ENCODE assay signal across 10 cellular contexts in the genomic region with DNA sequence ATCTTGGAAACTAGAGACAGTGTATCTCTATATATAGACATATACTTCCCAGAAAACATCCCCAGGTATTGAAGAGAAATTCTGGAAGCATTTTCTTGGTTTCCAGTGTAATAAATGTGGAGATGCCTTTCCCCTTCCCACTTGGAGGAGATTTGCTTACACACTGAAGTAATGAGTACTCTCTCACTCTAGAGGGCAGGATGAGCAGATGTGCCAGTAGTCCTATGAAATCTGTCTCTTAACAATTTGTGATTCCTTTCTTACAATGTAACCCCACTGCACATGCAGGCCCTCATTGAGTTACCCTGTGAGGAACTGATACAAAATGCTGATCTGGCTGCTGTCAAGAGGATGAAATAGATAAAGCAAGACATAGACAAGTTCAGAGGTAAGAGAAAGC.
DNase-seq lines count a peak whose midpoint lies in the region; ATAC-seq and TF ChIP-seq lines count a peak whose summit lies in the region.
"Had no signal": no experiment of that assay in that cellular context is flagged by ENCODE, and none has a peak within 500 bp of the region (broad histone marks: within the 10 kb centered on the region; RNA-seq: fewer than 3 reads in every experiment).

No MANE protein-coding gene starts in this region.

- no peaks in the 10 kb centered on the region for H3K27me3 ChIP-seq in BE2C
- no peaks in the 10 kb centered on the region for H3K27me3 ChIP-seq in endodermal cell (ENCODE audit: control insufficient read depth, insufficient read depth, low read length, poor library complexity, severe bottlenecking)
- no peaks in the 10 kb centered on the region for H3K27me3 ChIP-seq in ascending aorta
- H3K27me3 ChIP-seq: spleen had no signal

- intact Hi-C loops in ascending aorta (cut with DNase I), result no loop called here

- H3K36me3 ChIP-seq in BE2C (no peaks in the 10 kb centered on the region), endodermal cell (ENCODE audit: control insufficient read depth, insufficient read depth, low read length) (no peaks in the 10 kb centered on the region), ascending aorta (no peaks in the 10 kb centered on the region)
- H3K36me3 ChIP-seq: spleen had no signal

- no peaks in the 10 kb centered on the region for H3K27me3 Mint-ChIP-seq in endodermal cell (ENCODE audit: insufficient read depth)
- no peaks in the 10 kb centered on the region for H3K27me3 Mint-ChIP-seq in activated naive CD8-positive, alpha-beta T cell treated with anti-CD3 and anti-CD28 coated beads, Interleukin-2, amount 50 U/mL, for 24 hours

- H3K4me1 Mint-ChIP-seq in endodermal cell, result no peaks in the 10 kb centered on the region
- no peaks in the 10 kb centered on the region for H3K4me1 Mint-ChIP-seq in activated naive CD8-positive, alpha-beta T cell treated with anti-CD3 and anti-CD28 coated beads, Interleukin-2, amount 50 U/mL, for 24 hours

- TF ChIP-seq CTCF in BE2C (IDR thresholded peaks at IDR 0.05; ENCODE audit: low read depth, low read length) (peak; percentile 63), GM12873 (IDR thresholded peaks at IDR 0.05; ENCODE audit: insufficient read depth, low read depth, low read length, missing control alignments) (peak; percentile 17), endodermal cell (conservative IDR thresholded peaks at IDR 0.05) (peak; percentile 70), ascending aorta (IDR thresholded peaks at IDR 0.05) (no peak), coronary artery (IDR thresholded peaks at IDR 0.05) (no peak)

- DNase-seq in BE2C (peak; percentile 6), NCI-H524 treated with DMSO at 0.1 percent for 48 hours (lab: John Stamatoyannopoulos, UW) (peak; percentile 20), endodermal cell (no peak), ascending aorta (ENCODE audit: low spot score in 2 of 2) (no peak), coronary artery (ENCODE audit: low spot score) (no peak)
- no peak for DNase-seq in activated naive CD8-positive, alpha-beta T cell treated with anti-CD3 and anti-CD28 coated beads, Interleukin-2, amount 50 U/mL, for 24 hours
- DNase-seq: spleen had no signal

- H3K9me3 ChIP-seq in BE2C (no peaks in the 10 kb centered on the region), endodermal cell (ENCODE audit: control insufficient read depth, low read length) (no peaks in the 10 kb centered on the region), ascending aorta (no peaks in the 10 kb centered on the region)
- H3K9me3 ChIP-seq: spleen had no signal

- H3K4me1 ChIP-seq in BE2C (no peaks in the 10 kb centered on the region), endodermal cell (ENCODE audit: control insufficient read depth, insufficient read depth, low read length) (no peaks in the 10 kb centered on the region), ascending aorta (no peaks in the 10 kb centered on the region)
- H3K4me1 ChIP-seq: spleen had no signal

- H3K27ac Mint-ChIP-seq in endodermal cell, result no peak overlapping the region
- no peak overlapping the region for H3K27ac Mint-ChIP-seq in activated naive CD8-positive, alpha-beta T cell treated with anti-CD3 and anti-CD28 coated beads, Interleukin-2, amount 50 U/mL, for 24 hours

- H3K27ac ChIP-seq in endodermal cell (ENCODE audit: low read depth, low read length) (no peak overlapping the region), ascending aorta (no peak overlapping the region), coronary artery (no peak overlapping the region)
- H3K27ac ChIP-seq: HL-60, spleen had no signal

- H3K4me3 Mint-ChIP-seq in endodermal cell, result no peak overlapping the region
- no peak overlapping the region for H3K4me3 Mint-ChIP-seq in activated naive CD8-positive, alpha-beta T cell treated with anti-CD3 and anti-CD28 coated beads, Interleukin-2, amount 50 U/mL, for 24 hours

- H3K4me3 ChIP-seq in BE2C (ENCODE audit: low read depth, low read length) (no peak overlapping the region), endodermal cell (ENCODE audit: low read length) (no peak overlapping the region), ascending aorta (no peak overlapping the region), coronary artery (no peak overlapping the region)
- H3K4me3 ChIP-seq: spleen had no signal

- no peak overlapping the region for H3K9ac ChIP-seq in endodermal cell (ENCODE audit: extremely low read depth, low read length, poor library complexity, severe bottlenecking)

- H3K36me3 Mint-ChIP-seq in endodermal cell (ENCODE audit: low read depth), result no peaks in the 10 kb centered on the region
- H3K36me3 Mint-ChIP-seq in activated naive CD8-positive, alpha-beta T cell treated with anti-CD3 and anti-CD28 coated beads, Interleukin-2, amount 50 U/mL, for 24 hours (ENCODE audit: low read depth), result no peaks in the 10 kb centered on the region

- H3K9me3 Mint-ChIP-seq in endodermal cell, result no peaks in the 10 kb centered on the region
- H3K9me3 Mint-ChIP-seq in activated naive CD8-positive, alpha-beta T cell treated with anti-CD3 and anti-CD28 coated beads, Interleukin-2, amount 50 U/mL, for 24 hours, result no peaks in the 10 kb centered on the region

- no peak for ATAC-seq in GM18511 (IDR thresholded peaks at IDR 0.05; ENCODE audit: unreplicated experiment)
- ATAC-seq in activated naive CD8-positive, alpha-beta T cell treated with anti-CD3 and anti-CD28 coated beads, Interleukin-2, amount 50 U/mL, for 24 hours, result no peak

Comparison
In these comparisons a context has a peak if more than half of its experiments do, and no peak if none do; other contexts are left out.
1. DNase-seq: peak in BE2C (single experiment) and NCI-H524 treated with DMSO at 0.1 percent for 48 hours (single experiment); none in endodermal cell (single experiment), ascending aorta (0 of 2), activated naive CD8-positive, alpha-beta T cell treated with anti-CD3 and anti-CD28 coated beads, Interleukin-2, amount 50 U/mL, for 24 hours (single experiment) and coronary artery (single experiment).
2. CTCF ChIP-seq: peak in BE2C (single experiment), GM12873 (single experiment) and endodermal cell (single experiment); none in ascending aorta (0 of 3) and coronary artery (single experiment).